8 cellular contexts compared by ENCODE assay signal in genomic region chr13:27251166-27252088, GRCh38. TPM values are rescaled to one million over a fixed set of nuclear protein-coding genes. Genes with fewer than 3 reads are reported as not detected.
DNase-seq lines count a peak whose midpoint lies in the region; ATAC-seq, FAIRE-seq and TF ChIP-seq lines count a peak whose summit lies in the region.

TSS of gene RPL21 (plus strand) at chr13:27251558. CDS start at chr13:27253777, 2,219 bp downstream.

- no peaks in the 10 kb centered on the region for H3K27me3 ChIP-seq in mononuclear cell (ENCODE audit: insufficient read depth, low read length)

- DNase-seq in D721Med (ENCODE audit: insufficient read length, low spot score) (peak; percentile 52), HuH-7 (ENCODE audit: low spot score) (peak; percentile 77), OCI-M1 (lab: John Stamatoyannopoulos, UW) (peak; percentile 93), activated T-cell treated with anti-CD3 and anti-CD28 coated beads for 4 hours (peak; percentile 85), epithelial cell of esophagus (ENCODE audit: low read depth) (peak; percentile 97)
- DNase-seq in stimulated activated CD8-positive, alpha-beta memory T cell treated with anti-CD3 and anti-CD28 coated beads, Interleukin-4, amount 100 ng/mL, for 1 hour (ENCODE audit: low read depth in 2 of 2, low spot score in 1 of 2) = peak; percentile 75 to 84

- H3K4me3 ChIP-seq in epithelial cell of esophagus (ENCODE audit: low read length) = peak within 1 kb of the TSS; percentile 71
- H3K4me3 ChIP-seq in mononuclear cell (ENCODE audit: low read length) = peak within 1 kb of the TSS; percentile 90

- peaks cover 22% of the 10 kb centered on the region for H3K4me1 ChIP-seq in mononuclear cell (ENCODE audit: insufficient read depth, low read length)

- peak; percentile 95 for ATAC-seq in GM21515 (IDR thresholded peaks at IDR 0.05; ENCODE audit: unreplicated experiment)

- no peak for FAIRE-seq in D721Med (lab: Jason Lieb, UNC)

- H3K9me3 ChIP-seq in mononuclear cell (ENCODE audit: low read depth, low read length) = no peaks in the 10 kb centered on the region

- no peak for TF ChIP-seq CTCF in D721Med (IDR thresholded peaks at IDR 0.05; ENCODE audit: insufficient read depth, missing control alignments)
- no peak for TF ChIP-seq CTCF in epithelial cell of esophagus (IDR thresholded peaks at IDR 0.05; ENCODE audit: insufficient read depth, low read depth, low read length, missing control alignments)

RNA-seq across cellular contexts. Expression of gene RPL21, which starts in this region (rescaled TPM):
- 1,901 TPM for total RNA-seq in mononuclear cell

Comparison
In these comparisons a context has a peak if more than half of its experiments do, and no peak if none do; other contexts are left out.
1. Peak in every context shown above with its lines: DNase-seq, ATAC-seq and H3K4me3 ChIP-seq.